In genomic region chr16:86604436-86605220, GRCh38 we compare ENCODE assay signal across 10 cellular contexts. TPM values are rescaled to one million over a fixed set of nuclear protein-coding genes. Genes with fewer than 3 reads are reported as not detected.
DNase-seq lines count a peak whose midpoint lies in the region; ATAC-seq, FAIRE-seq and TF ChIP-seq lines count a peak whose summit lies in the region.
"Had no signal": no experiment of that assay in that cellular context is flagged by ENCODE, and none has a peak within 500 bp of the region (broad histone marks: within the 10 kb centered on the region; RNA-seq: fewer than 3 reads in every experiment).

No MANE protein-coding gene starts in this region.

- in situ Hi-C loops in GM12878 (cut with MboI): no loop called here

- SMC1A ChIA-PET in GM12878 (lab: Charles Lee; ENCODE audit: uncharacterized antibody, unreplicated experiment): interaction anchor here (0.7 to 1.2 kb wide), 2 partner anchors 60 to 468 kb away, joined by 3 read pairs; no protein-coding TSS in a partner anchor

- CTCF ChIA-PET in T-cell (lab: Charles Lee) (interaction anchor here in 1 of 2 donors (0.8 to 1.2 kb wide), 2 partner anchors 22 to 40 kb away, joined by 3 read pairs; no protein-coding TSS in a partner anchor), GM12878 (lab: Yijun Ruan, JAX) (interaction anchor here (0.6 to 1.0 kb wide), 3 partner anchors 40 to 458 kb away, joined by 3 to 4 read pairs (median 3); no protein-coding TSS in a partner anchor)

- FAIRE-seq in GM12878 (lab: Jason Lieb, UNC): no peak

- H3K27me3 Mint-ChIP-seq in T-cell: peaks cover 15 to 32% of the 10 kb centered on the region in 2 donors

- POLR2A ChIA-PET in T-cell (lab: Charles Lee) (interaction anchor here in 1 of 2 donors (1.0 kb wide), 1 partner anchor 35 kb away, joined by 4 read pairs; no protein-coding TSS in a partner anchor), GM12878 (lab: Charles Lee) (interaction anchor here (0.6 to 0.7 kb wide), 2 partner anchors 293 to 498 kb away, joined by 3 to 8 read pairs; no protein-coding TSS in a partner anchor)

- peak overlapping the region; percentile 59 to 65 for H3K27ac Mint-ChIP-seq in T-cell
- H3K27ac Mint-ChIP-seq: nephron had no signal

- H4K20me1 ChIP-seq in GM12878 (ENCODE audit: control insufficient read depth, insufficient read depth): no peaks in the 10 kb centered on the region

- no peak for TF ChIP-seq RAD21 in GM12878 (IDR thresholded peaks at IDR 0.05; ENCODE audit: insufficient read depth, low read depth, low read length)

- no peaks in the 10 kb centered on the region for H3K79me2 ChIP-seq in GM12878 (ENCODE audit: control insufficient read depth, insufficient read depth, low read length)

- H3K4me3 ChIP-seq in GM12878: peak overlapping the region; percentile 48; the same call in 1 of the 2 replicates
- no peak overlapping the region for H3K4me3 ChIP-seq in H7 (ENCODE audit: insufficient read depth, low read depth, low read length)

- TF ChIP-seq POLR2A in GM12878 (IDR thresholded peaks at IDR 0.05; ENCODE audit: low read depth, low read length): no peak

- H3K4me2 ChIP-seq in GM12878 (ENCODE audit: control insufficient read depth, insufficient read depth): peak overlapping the region; percentile 21; the same call in 1 of the 2 replicates

- no peaks in the 10 kb centered on the region for H3K9me3 Mint-ChIP-seq in T-cell
- H3K9me3 Mint-ChIP-seq: nephron had no signal

- H3K9me3 ChIP-seq in GM12878 (replicated peaks; ENCODE audit: control insufficient read depth, insufficient read depth, low read length): no peaks in the 10 kb centered on the region; the same call in 2 of the 3 replicates

- peak overlapping the region; percentile 84 to 88 (median 85) for H3K4me3 Mint-ChIP-seq in T-cell
- H3K4me3 Mint-ChIP-seq: nephron had no signal

- RAD21 ChIA-PET in GM12878 (lab: Charles Lee; ENCODE audit: unreplicated experiment): interaction anchor here (1.0 kb wide), 1 partner anchor 11 kb away, joined by 3 read pairs; no protein-coding TSS in a partner anchor

- intact Hi-C loops in GM12878 (cut with micrococcal nuclease; ENCODE audit: unreplicated experiment): no loop called here

- peak overlapping the region; percentile 52; the same call in 1 of the 2 replicates for H2AFZ ChIP-seq in GM12878 (ENCODE audit: control insufficient read depth, low read depth, low read length)

- no peak overlapping the region for H3K9ac ChIP-seq in GM12878 (ENCODE audit: control insufficient read depth, insufficient read depth, low read length)

- ATAC-seq in GM18867 (IDR thresholded peaks at IDR 0.05; ENCODE audit: unreplicated experiment): peak; percentile 96
- ATAC-seq in T-cell (replicated peaks in 1 of 4): peak; percentile 84 to 100 (median 91)
- ATAC-seq in GM12878: peak; percentile 74
- no peak for ATAC-seq in omental fat pad (ENCODE audit: low FRiP score)

- TF ChIP-seq CTCF in GM12878 (IDR thresholded peaks at IDR 0.05 in 2 of 3, conservative IDR thresholded peaks at IDR 0.05 in 1 of 3; ENCODE audit: control insufficient read depth in 2 of 3, extremely low read depth in 1 of 3, insufficient read depth in 1 of 3, low read depth in 3 of 3, low read length in 3 of 3) (no peak), omental fat pad (IDR thresholded peaks at IDR 0.05) (no peak)

- no peak overlapping the region for H3K27ac ChIP-seq in GM12878 (ENCODE audit: control insufficient read depth, insufficient read depth)

- 10% methylated on average over 17 of the region's 17 CpGs for WGBS in GM12878 (ENCODE audit: insufficient coverage, insufficient replicate concordance, low lambda C conversion rate, missing lambda C conversion rate)

- H3K4me1 Mint-ChIP-seq in T-cell: peaks cover 12 to 13% (median 12%) of the 10 kb centered on the region in 3 donors

- BruUV-seq in GM12878 (replicated peaks; lab: Mats Ljungman, UMichigan): no TSS peak

- H3K36me3 ChIP-seq in GM12878 (ENCODE audit: control insufficient read depth in 2 of 2, insufficient read depth in 2 of 2, low read length in 1 of 2): no peaks in the 10 kb centered on the region
- no peaks in the 10 kb centered on the region for H3K36me3 ChIP-seq in H7 (replicated peaks; ENCODE audit: control insufficient read depth, insufficient read depth, low read length)

- H3K4me1 ChIP-seq in GM12878 (ENCODE audit: control insufficient read depth, insufficient read depth, low read length): no peaks in the 10 kb centered on the region

- DNase-seq in T-cell (peak in 31 of 34 experiments; percentile 6 to 60 (median 38)), GM12878 (ENCODE audit: low read depth, low spot score) (no peak), H7 (no peak), Ammon's horn (ENCODE audit: low spot score) (no peak), dedifferentiated amniotic fluid mesenchymal stem cell (ENCODE audit: extremely low spot score) (no peak), omental fat pad (ENCODE audit: low spot score) (no peak)
- DNase-seq in stimulated activated CD4-positive, alpha-beta T cell treated with anti-CD3 and anti-CD28 coated beads, TNF-alpha, amount 100 ng/mL, for 4 hours (ENCODE audit: low read depth in 3 of 3): peak; percentile 8 to 21 (median 21)
- DNase-seq: dermis blood vessel endothelial cell had no signal

- TF ChIP-seq EP300 in GM12878 (IDR thresholded peaks at IDR 0.05; ENCODE audit: borderline replicate concordance in 1 of 2, control insufficient read depth in 1 of 2, low read depth in 2 of 2, low read length in 2 of 2): no peak

- no peaks in the 10 kb centered on the region for H3K36me3 Mint-ChIP-seq in T-cell

- H3K27me3 ChIP-seq in GM12878 (replicated peaks in 1 of 2; ENCODE audit: control insufficient read depth in 2 of 2, insufficient read depth in 2 of 2, low read length in 1 of 2): no peaks in the 10 kb centered on the region
- no peaks in the 10 kb centered on the region for H3K27me3 ChIP-seq in H7 (ENCODE audit: control insufficient read depth, insufficient read depth, low read length)

RNA-seq across cellular contexts. Expression of gene FOXL1, which starts 26.3 kb away (rescaled TPM):
- total RNA-seq in T-cell (not detected), GM12878 (2014; rRNA removed) (not detected in 2 replicates), GM12878 (2014; rRNA removed; fragmentation: Illumina TruSeq; extraction: Trizol) (not detected in 2 replicates), GM12878 (2021) (not detected in 2 replicates), omental fat pad (1 to 10 TPM in 1 of 4 donors, under 1 TPM in 3; 0.09 to 1.3 (median 0.43) TPM)
- not detected in 2 replicates for total RNA-seq in GM12878 (2013; cell fraction: nucleolus; rRNA removed)
- not detected for polyA plus RNA-seq in GM12878 (2011; ENCODE audit: low read depth)
- polyA plus RNA-seq in GM12878 (2011; rRNA removed) (0.03 and 0.05 TPM in 2 replicates), GM12878 (2014; fragmentation: Illumina TruSeq; extraction: Trizol) (not detected in 2 replicates), GM12878 (2014; fragmentation: Nextera tagmentation; extraction: Ambion mirVana) (not detected), GM12878 (2014; rRNA removed) (not detected in 2 replicates), GM12878 (2016; fragmentation: Nextera tagmentation; extraction: Ambion mirVana) (not detected)
- polyA plus RNA-seq in GM12878 (2011; cell fraction: cytosol; rRNA removed): 0.01 and 0.03 TPM in 2 replicates
- polyA plus RNA-seq in GM12878 (2011; cell fraction: nucleus; rRNA removed): 0.09 and 0.10 TPM in 2 replicates
- not detected in 2 replicates for polyA plus RNA-seq in GM12878 (2012)
- polyA minus RNA-seq in GM12878 (2011; rRNA and poly(A)+ RNA removed): 0.07 TPM in 1 of 2 replicates, not detected in the other
- polyA minus RNA-seq in GM12878 (2011; cell fraction: cytosol; rRNA and poly(A)+ RNA removed): 0.40 TPM in 1 of 2 replicates, not detected in the other
- polyA minus RNA-seq in GM12878 (2011; cell fraction: nucleus; rRNA and poly(A)+ RNA removed): not detected in 2 replicates
- 0.15 and 0.17 TPM in 2 replicates for total RNA-seq in H7 (2014; rRNA removed; shearing (Covaris generic))

RNA-seq across cellular contexts. Expression of gene FOXC2, which starts 38.0 kb away (rescaled TPM):
- total RNA-seq in T-cell (not detected), GM12878 (2014; rRNA removed) (not detected in 2 replicates), GM12878 (2014; rRNA removed; fragmentation: Illumina TruSeq; extraction: Trizol) (not detected in 2 replicates), GM12878 (2021) (not detected in 2 replicates), omental fat pad (under 1 TPM; 0.25 to 0.72 (median 0.38) TPM)
- total RNA-seq in GM12878 (2013; cell fraction: nucleolus; rRNA removed): not detected in 2 replicates
- polyA plus RNA-seq in GM12878 (2011; ENCODE audit: low read depth): not detected
- polyA plus RNA-seq in GM12878 (2011; rRNA removed) (not detected in 2 replicates), GM12878 (2014; fragmentation: Illumina TruSeq; extraction: Trizol) (not detected in 2 replicates), GM12878 (2014; fragmentation: Nextera tagmentation; extraction: Ambion mirVana) (not detected), GM12878 (2014; rRNA removed) (0.03 TPM in 1 of 2 replicates, not detected in the other), GM12878 (2016; fragmentation: Nextera tagmentation; extraction: Ambion mirVana) (not detected)
- 0.01 TPM in 1 of 2 replicates, not detected in the other for polyA plus RNA-seq in GM12878 (2011; cell fraction: cytosol; rRNA removed)
- not detected in 2 replicates for polyA plus RNA-seq in GM12878 (2011; cell fraction: nucleus; rRNA removed)
- 0.04 TPM in 1 of 2 replicates, not detected in the other for polyA plus RNA-seq in GM12878 (2012)
- not detected in 2 replicates for polyA minus RNA-seq in GM12878 (2011; rRNA and poly(A)+ RNA removed)
- polyA minus RNA-seq in GM12878 (2011; cell fraction: cytosol; rRNA and poly(A)+ RNA removed): not detected in 2 replicates
- not detected in 2 replicates for polyA minus RNA-seq in GM12878 (2011; cell fraction: nucleus; rRNA and poly(A)+ RNA removed)
- total RNA-seq in H7 (2014; rRNA removed; shearing (Covaris generic)): 0.62 TPM in 1 of 2 replicates, not detected in the other

RNA-seq across cellular contexts. Expression of gene MTHFSD, which starts 49.6 kb away (rescaled TPM):
- 10 to 100 TPM; 18.0 to 39.6 (median 34.9) TPM for total RNA-seq in T-cell
- 83.6 and 90.5 TPM in 2 replicates for total RNA-seq in GM12878 (2013; cell fraction: nucleolus; rRNA removed)
- 15.2 and 19.7 TPM in 2 replicates for total RNA-seq in GM12878 (2014; rRNA removed)
- total RNA-seq in GM12878 (2014; rRNA removed; fragmentation: Illumina TruSeq; extraction: Trizol): 13.5 and 14.5 TPM in 2 replicates
- total RNA-seq in GM12878 (2021): 19.0 TPM in 2 replicates
- polyA plus RNA-seq in GM12878 (2011; ENCODE audit: low read depth): 5.2 TPM
- polyA plus RNA-seq in GM12878 (2011; rRNA removed): 21.7 and 24.5 TPM in 2 replicates
- polyA plus RNA-seq in GM12878 (2011; cell fraction: cytosol; rRNA removed): 16.6 and 19.3 TPM in 2 replicates
- polyA plus RNA-seq in GM12878 (2011; cell fraction: nucleus; rRNA removed): 109 and 129 TPM in 2 replicates
- polyA plus RNA-seq in GM12878 (2012): 13.2 and 16.9 TPM in 2 replicates
- polyA plus RNA-seq in GM12878 (2014; fragmentation: Illumina TruSeq; extraction: Trizol): 15.0 and 15.7 TPM in 2 replicates
- 1 to 10 TPM; 2.2 to 3.3 TPM for polyA plus RNA-seq in GM12878 (2014; fragmentation: Nextera tagmentation; extraction: Ambion mirVana)
- 17.7 and 17.8 TPM in 2 replicates for polyA plus RNA-seq in GM12878 (2014; rRNA removed)
- 10 to 100 TPM; 18.6 to 20.2 TPM for polyA plus RNA-seq in GM12878 (2016; fragmentation: Nextera tagmentation; extraction: Ambion mirVana)
- 21.4 and 24.6 TPM in 2 replicates for polyA minus RNA-seq in GM12878 (2011; rRNA and poly(A)+ RNA removed)
- polyA minus RNA-seq in GM12878 (2011; cell fraction: cytosol; rRNA and poly(A)+ RNA removed): 6.3 and 7.1 TPM in 2 replicates
- polyA minus RNA-seq in GM12878 (2011; cell fraction: nucleus; rRNA and poly(A)+ RNA removed): 48.8 and 64.1 TPM in 2 replicates
- 15.3 and 19.5 TPM in 2 replicates for total RNA-seq in H7 (2014; rRNA removed; shearing (Covaris generic))
- 10 to 100 TPM in 1 of 4 donors, 1 to 10 TPM in 3; 6.4 to 20.2 (median 9.1) TPM for total RNA-seq in omental fat pad

Comparison
In these comparisons a context has a peak if more than half of its experiments do, and no peak if none do; other contexts are left out.
1. DNase-seq: peak in T-cell (31 of 34) and stimulated activated CD4-positive, alpha-beta T cell treated with anti-CD3 and anti-CD28 coated beads, TNF-alpha, amount 100 ng/mL, for 4 hours (3 of 3); none in GM12878 (single experiment), H7 (single experiment), Ammon's horn (single experiment), dedifferentiated amniotic fluid mesenchymal stem cell (single experiment) and omental fat pad (single experiment).